In genomic region chr5:81908044-81908443, GRCh38 we compare ENCODE assay signal across 30 cellular contexts.
"Had no signal": no experiment of that assay in that cellular context is flagged by ENCODE, and none has a peak within 500 bp of the region (broad histone marks: within the 10 kb centered on the region; RNA-seq: fewer than 3 reads in every experiment).

No MANE protein-coding gene starts in this region.

- H3K27ac Mint-ChIP-seq: activated B cell treated with CpG ODN at 0.5 μM for 24 hours; activated CD8-positive, alpha-beta T cell treated with anti-CD3 and anti-CD28 coated beads for 36 hours; activated naive CD4-positive, alpha-beta T cell treated with anti-CD3 and anti-CD28 coated beads, Interleukin-2, amount 50 U/mL, for 24 hours; activated naive CD8-positive, alpha-beta T cell treated with anti-CD3 and anti-CD28 coated beads, Interleukin-2, amount 50 U/mL, for 24 hours; activated T-helper 2 cell treated with anti-CD3 and anti-CD28 coated beads, Interferon-gamma antibody, Interleukin-2, Interleukin-4, amounts not matched to agents 10 μg/mL and 5 μg/mL and 100 μg/mL, durations not matched to agents 14 hours and 24 hours and 36 hours; effector memory CD8-positive, alpha-beta T cell; immature natural killer cell; memory B cell; stimulated activated effector memory CD8-positive, alpha-beta T cell treated with anti-CD3 and anti-CD28 coated beads, Interleukin-12 subunit alpha, Interleukin-12 subunit beta, amount 100 ng/mL, for 72 hours; stimulated activated naive CD8-positive, alpha-beta T cell treated with anti-CD3 and anti-CD28 coated beads, Interleukin-15, amount 100 ng/mL, for 72 hours; type B pancreatic cell had no signal

- H3K9me3 Mint-ChIP-seq: activated B cell treated with CpG ODN at 0.5 μM for 24 hours; activated CD8-positive, alpha-beta T cell treated with anti-CD3 and anti-CD28 coated beads for 36 hours; activated naive CD4-positive, alpha-beta T cell treated with anti-CD3 and anti-CD28 coated beads, Interleukin-2, amount 50 U/mL, for 24 hours; activated naive CD8-positive, alpha-beta T cell treated with anti-CD3 and anti-CD28 coated beads, Interleukin-2, amount 50 U/mL, for 24 hours; activated T-helper 2 cell treated with anti-CD3 and anti-CD28 coated beads, Interferon-gamma antibody, Interleukin-2, Interleukin-4, amounts not matched to agents 10 μg/mL and 5 μg/mL and 100 μg/mL, durations not matched to agents 14 hours and 24 hours and 36 hours; effector memory CD8-positive, alpha-beta T cell; immature natural killer cell; memory B cell; naive thymus-derived CD8-positive, alpha-beta T cell; stimulated activated effector memory CD8-positive, alpha-beta T cell treated with anti-CD3 and anti-CD28 coated beads, Interleukin-12 subunit alpha, Interleukin-12 subunit beta, amount 100 ng/mL, for 72 hours; stimulated activated naive CD8-positive, alpha-beta T cell treated with anti-CD3 and anti-CD28 coated beads, Interleukin-15, amount 100 ng/mL, for 72 hours; type B pancreatic cell had no signal

- H3K4me1 ChIP-seq: prostate gland had no signal

- H3K4me1 Mint-ChIP-seq: activated naive CD4-positive, alpha-beta T cell treated with anti-CD3 and anti-CD28 coated beads, Interleukin-2, amount 50 U/mL, for 24 hours; activated naive CD8-positive, alpha-beta T cell treated with anti-CD3 and anti-CD28 coated beads, Interleukin-2, amount 50 U/mL, for 24 hours; immature natural killer cell; stimulated activated effector memory CD8-positive, alpha-beta T cell treated with anti-CD3 and anti-CD28 coated beads, Interleukin-12 subunit alpha, Interleukin-12 subunit beta, amount 100 ng/mL, for 72 hours had no signal

- H3K4me3 Mint-ChIP-seq: activated B cell treated with CpG ODN at 0.5 μM for 24 hours; activated CD8-positive, alpha-beta T cell treated with anti-CD3 and anti-CD28 coated beads for 36 hours; activated naive CD4-positive, alpha-beta T cell treated with anti-CD3 and anti-CD28 coated beads, Interleukin-2, amount 50 U/mL, for 24 hours; activated naive CD8-positive, alpha-beta T cell treated with anti-CD3 and anti-CD28 coated beads, Interleukin-2, amount 50 U/mL, for 24 hours; effector memory CD8-positive, alpha-beta T cell; immature natural killer cell; memory B cell; naive thymus-derived CD8-positive, alpha-beta T cell; stimulated activated effector memory CD8-positive, alpha-beta T cell treated with anti-CD3 and anti-CD28 coated beads, Interleukin-12 subunit alpha, Interleukin-12 subunit beta, amount 100 ng/mL, for 72 hours; stimulated activated naive CD8-positive, alpha-beta T cell treated with anti-CD3 and anti-CD28 coated beads, Interleukin-15, amount 100 ng/mL, for 72 hours; type B pancreatic cell had no signal

- H3K27ac ChIP-seq: brain microvascular endothelial cell, prostate gland, skin epidermis, uterus had no signal

- H3K4me3 ChIP-seq: ovary, prostate gland, skin epidermis, uterus had no signal

- H3K36me3 Mint-ChIP-seq: activated naive CD4-positive, alpha-beta T cell treated with anti-CD3 and anti-CD28 coated beads, Interleukin-2, amount 50 U/mL, for 24 hours; immature natural killer cell; memory B cell; naive thymus-derived CD8-positive, alpha-beta T cell; stimulated activated effector memory CD8-positive, alpha-beta T cell treated with anti-CD3 and anti-CD28 coated beads, Interleukin-12 subunit alpha, Interleukin-12 subunit beta, amount 100 ng/mL, for 72 hours; type B pancreatic cell had no signal

- ATAC-seq: activated CD8-positive, alpha-beta T cell treated with anti-CD3 and anti-CD28 coated beads for 36 hours; activated naive CD8-positive, alpha-beta T cell treated with anti-CD3 and anti-CD28 coated beads, Interleukin-2, amount 50 U/mL, for 24 hours; effector memory CD8-positive, alpha-beta T cell; left colon; naive thymus-derived CD8-positive, alpha-beta T cell; sciatic nerve; stimulated activated effector memory CD8-positive, alpha-beta T cell treated with anti-CD3 and anti-CD28 coated beads, Interleukin-12 subunit alpha, Interleukin-12 subunit beta, amount 100 ng/mL, for 72 hours; stimulated activated naive CD8-positive, alpha-beta T cell treated with anti-CD3 and anti-CD28 coated beads, Interleukin-15, amount 100 ng/mL, for 72 hours had no signal

- H3K27me3 Mint-ChIP-seq: activated B cell treated with CpG ODN at 0.5 μM for 24 hours; activated CD8-positive, alpha-beta T cell treated with anti-CD3 and anti-CD28 coated beads for 36 hours; activated naive CD4-positive, alpha-beta T cell treated with anti-CD3 and anti-CD28 coated beads, Interleukin-2, amount 50 U/mL, for 24 hours; activated naive CD8-positive, alpha-beta T cell treated with anti-CD3 and anti-CD28 coated beads, Interleukin-2, amount 50 U/mL, for 24 hours; effector memory CD8-positive, alpha-beta T cell; memory B cell; naive thymus-derived CD8-positive, alpha-beta T cell; stimulated activated naive CD8-positive, alpha-beta T cell treated with anti-CD3 and anti-CD28 coated beads, Interleukin-15, amount 100 ng/mL, for 72 hours; type B pancreatic cell had no signal

- DNase-seq: activated B cell treated with CpG ODN at 0.5 μM for 24 hours; activated CD4-positive, alpha-beta T cell treated with anti-CD3 and anti-CD28 coated beads, Interleukin-2, amount 50 U/mL, for 1 hour; activated CD8-positive, alpha-beta T cell treated with anti-CD3 and anti-CD28 coated beads for 36 hours; activated naive CD8-positive, alpha-beta T cell treated with anti-CD3 and anti-CD28 coated beads, Interleukin-2, amount 50 U/mL, for 24 hours; activated T-cell treated with anti-CD3 and anti-CD28 coated beads, Interleukin-2, amount 50 U/mL, for 48 hours; brain microvascular endothelial cell; caudate nucleus; cortex of kidney; effector memory CD8-positive, alpha-beta T cell; erythroblast; head of caudate nucleus; hippocampal formation; immature natural killer cell; kidney; left colon; naive thymus-derived CD8-positive, alpha-beta T cell; ovary; retina; stimulated activated CD4-positive, alpha-beta T cell treated with anti-CD3 and anti-CD28 coated beads, Interleukin-4, amount 100 ng/mL, for 24 hours; stimulated activated naive CD8-positive, alpha-beta T cell treated with anti-CD3 and anti-CD28 coated beads, Interleukin-15, amount 100 ng/mL, for 72 hours; substantia nigra; uterus had no signal

- H3K36me3 ChIP-seq: brain microvascular endothelial cell, ovary, prostate gland, uterus had no signal

- H3K27me3 ChIP-seq: brain microvascular endothelial cell, ovary, uterus had no signal
